8 cellular contexts compared by ENCODE assay signal in the genomic region with DNA sequence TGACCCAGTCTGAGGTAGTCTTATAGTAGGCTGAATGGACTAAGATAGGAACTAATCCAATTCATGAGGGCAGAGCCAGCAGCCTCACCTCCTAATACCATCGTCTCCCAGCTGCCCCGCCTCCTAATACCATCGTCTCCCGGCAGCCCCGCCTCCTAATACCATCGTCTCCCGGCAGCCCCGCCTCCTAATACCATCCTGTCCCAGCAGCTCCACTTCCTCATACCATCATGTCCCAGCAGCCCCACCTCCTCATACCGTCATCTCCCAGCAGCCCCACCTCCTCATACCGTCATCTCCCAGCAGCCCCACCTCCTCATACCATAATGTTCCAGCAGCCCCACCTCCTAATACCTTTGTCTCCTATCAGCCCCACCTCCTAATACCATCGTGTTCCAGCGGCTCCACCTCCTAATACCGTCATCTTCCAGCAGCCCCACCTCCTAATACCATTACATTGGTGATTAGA. TPM values are rescaled to one million over a fixed set of nuclear protein-coding genes. Genes with fewer than 3 reads are reported as not detected.
DNase-seq lines count a peak whose midpoint lies in the region; ATAC-seq, FAIRE-seq and TF ChIP-seq lines count a peak whose summit lies in the region.

No MANE protein-coding gene starts in this region.

- H3K27me3 ChIP-seq in fibroblast of lung (ENCODE audit: control insufficient read depth, insufficient read depth, low read length) (no peaks in the 10 kb centered on the region), trophoblast cell (ENCODE audit: insufficient read depth, low read length) (no peaks in the 10 kb centered on the region)

- no peak overlapping the region for H2AK5ac ChIP-seq in trophoblast cell (ENCODE audit: low read length)

- H3K9ac ChIP-seq in fibroblast of lung (ENCODE audit: insufficient read depth, low read length) (peak overlapping the region; percentile 22), trophoblast cell (ENCODE audit: low read length) (no peak overlapping the region)

- no peak overlapping the region for H3K23ac ChIP-seq in trophoblast cell (ENCODE audit: low read length)

- H4K91ac ChIP-seq in trophoblast cell (ENCODE audit: low read depth, low read length) = no peak overlapping the region

- peaks cover 2% of the 10 kb centered on the region for H4K20me1 ChIP-seq in fibroblast of lung (ENCODE audit: control insufficient read depth, extremely low read depth, insufficient read depth, low read length)

- no peaks in the 10 kb centered on the region for H3K9me3 ChIP-seq in fibroblast of lung (ENCODE audit: control insufficient read depth, insufficient read depth, low read depth, low read length)
- H3K9me3 ChIP-seq in trophoblast cell (ENCODE audit: insufficient read depth, low read depth, low read length) = no peaks in the 10 kb centered on the region

- H3K4me1 ChIP-seq in fibroblast of lung (ENCODE audit: control insufficient read depth, extremely low read depth, insufficient read depth, low read length) (peaks cover 6% of the 10 kb centered on the region), trophoblast cell (ENCODE audit: control insufficient read depth in 1 of 2, insufficient read depth in 2 of 2, low read length in 2 of 2) (no peaks in the 10 kb centered on the region)

- H3K27ac ChIP-seq in fibroblast of lung (ENCODE audit: insufficient read depth, low read length) (no peak overlapping the region), trophoblast cell (ENCODE audit: low read depth, low read length) (no peak overlapping the region)

- no peaks in the 10 kb centered on the region for H3K36me3 ChIP-seq in fibroblast of lung (ENCODE audit: control insufficient read depth, insufficient read depth, low read length)
- no peaks in the 10 kb centered on the region for H3K36me3 ChIP-seq in trophoblast cell (ENCODE audit: control insufficient read depth in 1 of 2, insufficient read depth in 2 of 2, low read length in 2 of 2)

- peak overlapping the region in 2 of 4 experiments; percentile 16 to 38 for H3K4me3 ChIP-seq in fibroblast of lung (replicated peaks in 1 of 4; ENCODE audit: control extremely low read depth in 1 of 4, insufficient read depth in 1 of 4, low read depth in 3 of 4, low read length in 4 of 4)
- H3K4me3 ChIP-seq in trophoblast cell (ENCODE audit: low read depth, low read length) = no peak overlapping the region

- peaks cover 7% of the 10 kb centered on the region for H3K79me1 ChIP-seq in trophoblast cell (ENCODE audit: low read length)

- TF ChIP-seq CTCF in fibroblast of lung (conservative IDR thresholded peaks at IDR 0.05 in 1 of 2, IDR thresholded peaks at IDR 0.05 in 1 of 2; ENCODE audit: low read depth in 1 of 2, low read length in 2 of 2) = no peak

- peak overlapping the region; percentile 35 for H4K8ac ChIP-seq in trophoblast cell (ENCODE audit: low read depth, low read length)

- H3K4me2 ChIP-seq in fibroblast of lung (ENCODE audit: extremely low read depth, insufficient read depth, low read length) = no peak overlapping the region
- peak overlapping the region; percentile 44 for H3K4me2 ChIP-seq in trophoblast cell (ENCODE audit: low read length)

- no peak overlapping the region for H3K18ac ChIP-seq in trophoblast cell (ENCODE audit: low read length)

- H2BK120ac ChIP-seq in trophoblast cell (ENCODE audit: insufficient read depth, low read length, poor library complexity) = no peak overlapping the region

- no peak overlapping the region for H3K14ac ChIP-seq in trophoblast cell (ENCODE audit: low read length)

- ATAC-seq in GM19328 (IDR thresholded peaks at IDR 0.05; ENCODE audit: unreplicated experiment) = peak; percentile 30
- ATAC-seq in HG03342 (IDR thresholded peaks at IDR 0.05; ENCODE audit: unreplicated experiment) = no peak
- no peak for ATAC-seq in GM19023 (IDR thresholded peaks at IDR 0.05; ENCODE audit: unreplicated experiment)

- H2BK12ac ChIP-seq in trophoblast cell (ENCODE audit: low read length) = no peak overlapping the region

- H2BK5ac ChIP-seq in trophoblast cell (ENCODE audit: low read depth, low read length, poor library complexity) = no peak overlapping the region

- H3K4ac ChIP-seq in trophoblast cell (ENCODE audit: low read depth, low read length) = no peak overlapping the region

- peaks cover 25% of the 10 kb centered on the region for H3K79me2 ChIP-seq in fibroblast of lung (ENCODE audit: control insufficient read depth, insufficient read depth, low read length)
- peaks cover 11% of the 10 kb centered on the region for H3K79me2 ChIP-seq in trophoblast cell (ENCODE audit: control insufficient read depth, insufficient read depth, low read length, poor library complexity)

- peak; percentile 80 for DNase-seq in NCI-H146 (lab: John Stamatoyannopoulos, UW)
- peak; percentile 36 for DNase-seq in activated CD8-positive, alpha-beta memory T cell treated with anti-CD3 and anti-CD28 coated beads, Interleukin-2, amount 50 U/mL, for 1 hour (ENCODE audit: extremely low read depth)
- DNase-seq in fibroblast of lung (ENCODE audit: low read depth in 2 of 2) = peak; percentile 51 to 78
- peak; percentile 88 to 91 for DNase-seq in trophoblast cell
- DNase-seq in urothelium cell line (ENCODE audit: low spot score) = peak; percentile 4

- no peak for FAIRE-seq in urothelium cell line (lab: Jason Lieb, UNC)

- H4K12ac ChIP-seq in trophoblast cell (ENCODE audit: low read depth, low read length) = no peak overlapping the region

- WGBS in trophoblast cell (ENCODE audit: extremely low coverage, insufficient coverage, insufficient read length) = no CpG with 5 or more reads among the region's 13 CpGs

- H2AFZ ChIP-seq in fibroblast of lung (ENCODE audit: low read length) (no peak overlapping the region), trophoblast cell (ENCODE audit: insufficient read depth, low read length, poor library complexity) (peak overlapping the region; percentile 87)

RNA-seq across cellular contexts. Expression of gene ARGLU1, which starts 2.5 kb away (rescaled TPM):
- total RNA-seq in fibroblast of lung = 40.3 and 45.4 TPM in 2 replicates
- polyA plus RNA-seq in fibroblast of lung = 38.0 and 45.6 TPM in 2 replicates
- polyA plus RNA-seq in fibroblast of lung (2012) = 35.5 and 44.3 TPM in 2 replicates
- polyA minus RNA-seq in fibroblast of lung (ENCODE audit: low replicate concordance) = 0.67 and 0.94 TPM in 2 replicates
- 92.8 and 95.6 TPM in 2 replicates for polyA plus RNA-seq in trophoblast cell (2013)

RNA-seq across cellular contexts. Expression of gene EFNB2, which starts 34.9 kb away (rescaled TPM):
- total RNA-seq in fibroblast of lung = 9.2 and 13.5 TPM in 2 replicates
- 20.0 and 28.3 TPM in 2 replicates for polyA plus RNA-seq in fibroblast of lung
- 18.0 and 22.8 TPM in 2 replicates for polyA plus RNA-seq in fibroblast of lung (2012)
- 31.4 and 33.5 TPM in 2 replicates for polyA minus RNA-seq in fibroblast of lung (ENCODE audit: low replicate concordance)
- polyA plus RNA-seq in trophoblast cell (2013) = 67.0 and 70.6 TPM in 2 replicates

Comparison
In these comparisons a context has a peak if more than half of its experiments do, and no peak if none do; other contexts are left out.
1. DNase-seq: peak in every context shown above with its lines; median percentile 90 in trophoblast cell; 80 in NCI-H146; 64 in fibroblast of lung; 36 in activated CD8-positive, alpha-beta memory T cell treated with anti-CD3 and anti-CD28 coated beads, Interleukin-2, amount 50 U/mL, for 1 hour; 4 in urothelium cell line.